8 cellular contexts compared by ENCODE assay signal in genomic region chr21:25790122-25790951, GRCh38. TPM values are rescaled to one million over a fixed set of nuclear protein-coding genes. Genes with fewer than 3 reads are reported as not detected.
DNase-seq lines count a peak whose midpoint lies in the region; ATAC-seq and TF ChIP-seq lines count a peak whose summit lies in the region.

No MANE protein-coding gene starts in this region.

- TF ChIP-seq CTCF in AG09309 (IDR thresholded peaks at IDR 0.05; ENCODE audit: control insufficient read depth, insufficient read depth, low read depth, low read length, missing control alignments) (peak; percentile 42), GM12865 (IDR thresholded peaks at IDR 0.05; ENCODE audit: insufficient read depth, low read depth, low read length, missing control alignments) (peak; percentile 31), left ventricle myocardium inferior (IDR thresholded peaks at IDR 0.05; ENCODE audit: borderline replicate concordance) (peak; percentile 57)

- no peak overlapping the region for H3K9ac ChIP-seq in rectal smooth muscle tissue (ENCODE audit: low read length)

- H3K4me3 ChIP-seq in AG09309 (ENCODE audit: control insufficient read depth, low read depth, low read length) (peak overlapping the region; percentile 15), GM12865 (ENCODE audit: low read depth, low read length) (peak overlapping the region; percentile 56), left ventricle myocardium inferior (peak overlapping the region; percentile 58), rectal smooth muscle tissue (ENCODE audit: low read length) (peak overlapping the region; percentile 73)

- peak overlapping the region; percentile 33 for H3K27ac ChIP-seq in left ventricle myocardium inferior (replicated peaks)
- H3K27ac ChIP-seq in rectal smooth muscle tissue (ENCODE audit: low read depth, low read length) = peak overlapping the region; percentile 67

- H3K4me3 Mint-ChIP-seq in activated naive CD8-positive, alpha-beta T cell treated with anti-CD3 and anti-CD28 coated beads, Interleukin-2, amount 10 ng/mL, durations not matched to agents 7 days and 5 days = peak overlapping the region; percentile 55

- ATAC-seq in HG02885 (IDR thresholded peaks at IDR 0.05; ENCODE audit: poor library complexity, unreplicated experiment) = peak; percentile 65
- peak; percentile 36 for ATAC-seq in activated naive CD8-positive, alpha-beta T cell treated with anti-CD3 and anti-CD28 coated beads, Interleukin-2, amount 10 ng/mL, durations not matched to agents 7 days and 5 days (ENCODE audit: low read depth)

- peaks cover 20% of the 10 kb centered on the region for H3K27me3 Mint-ChIP-seq in activated naive CD8-positive, alpha-beta T cell treated with anti-CD3 and anti-CD28 coated beads, Interleukin-2, amount 10 ng/mL, durations not matched to agents 7 days and 5 days

- no peak overlapping the region for H3K27ac Mint-ChIP-seq in activated naive CD8-positive, alpha-beta T cell treated with anti-CD3 and anti-CD28 coated beads, Interleukin-2, amount 10 ng/mL, durations not matched to agents 7 days and 5 days

- POLR2A ChIA-PET in activated naive CD8-positive, alpha-beta T cell treated with anti-CD3 and anti-CD28 coated beads, Interleukin-2, amount 10 ng/mL, durations not matched to agents 7 days and 5 days (lab: Charles Lee) = no interaction called here

- intact Hi-C loops in left ventricle myocardium inferior (cut with micrococcal nuclease) = no loop called here

- H3K36me3 Mint-ChIP-seq in activated naive CD8-positive, alpha-beta T cell treated with anti-CD3 and anti-CD28 coated beads, Interleukin-2, amount 10 ng/mL, durations not matched to agents 7 days and 5 days = no peaks in the 10 kb centered on the region

- TF ChIP-seq POLR2A in erythroblast (IDR thresholded peaks at IDR 0.05; ENCODE audit: low read length) = no peak

- peak; percentile 7 for DNase-seq in AG09309 (ENCODE audit: low read depth)
- DNase-seq in GM12865 (ENCODE audit: low read depth) = peak; percentile 42
- peak; percentile 64 to 80 for DNase-seq in NCI-H524 (lab: John Stamatoyannopoulos, UW)
- DNase-seq in activated naive CD8-positive, alpha-beta T cell treated with anti-CD3 and anti-CD28 coated beads, Interleukin-2, amount 10 ng/mL, durations not matched to agents 7 days and 5 days = no peak
- DNase-seq in left ventricle myocardium inferior = no peak
- DNase-seq in erythroblast (lab: John Stamatoyannopoulos, UW) = no peak

- H3K27me3 ChIP-seq in left ventricle myocardium inferior (ENCODE audit: low read depth) (peaks cover 15% of the 10 kb centered on the region), rectal smooth muscle tissue (ENCODE audit: control insufficient read depth, insufficient read depth, low read length) (no peaks in the 10 kb centered on the region)

- no peaks in the 10 kb centered on the region for H3K9me3 Mint-ChIP-seq in activated naive CD8-positive, alpha-beta T cell treated with anti-CD3 and anti-CD28 coated beads, Interleukin-2, amount 10 ng/mL, durations not matched to agents 7 days and 5 days

- H3K4me1 Mint-ChIP-seq in activated naive CD8-positive, alpha-beta T cell treated with anti-CD3 and anti-CD28 coated beads, Interleukin-2, amount 10 ng/mL, durations not matched to agents 7 days and 5 days = peaks cover 6% of the 10 kb centered on the region

- H3K4me1 ChIP-seq in left ventricle myocardium inferior (peaks cover 10% of the 10 kb centered on the region), rectal smooth muscle tissue (ENCODE audit: control insufficient read depth, insufficient read depth, low read length) (peaks cover 10% of the 10 kb centered on the region)

- H3K9me3 ChIP-seq in left ventricle myocardium inferior (replicated peaks) = no peaks in the 10 kb centered on the region

- H3K36me3 ChIP-seq in left ventricle myocardium inferior (no peaks in the 10 kb centered on the region), rectal smooth muscle tissue (ENCODE audit: control insufficient read depth, insufficient read depth, low read length) (no peaks in the 10 kb centered on the region)

RNA-seq across cellular contexts. Expression of gene GABPA, which starts 55.6 kb away (rescaled TPM):
- total RNA-seq in activated naive CD8-positive, alpha-beta T cell treated with anti-CD3 and anti-CD28 coated beads, Interleukin-2, amount 10 ng/mL, durations not matched to agents 7 days and 5 days = 10 to 100 TPM; 25.3 to 27.4 TPM
- 15.5 TPM for total RNA-seq in left ventricle myocardium inferior

RNA-seq across cellular contexts. Expression of gene ATP5PF, which starts 55.6 kb away (rescaled TPM):
- 100 to 1,000 TPM; 106 to 110 TPM for total RNA-seq in activated naive CD8-positive, alpha-beta T cell treated with anti-CD3 and anti-CD28 coated beads, Interleukin-2, amount 10 ng/mL, durations not matched to agents 7 days and 5 days
- 819 TPM for total RNA-seq in left ventricle myocardium inferior

Comparison
In these comparisons a context has a peak if more than half of its experiments do, and no peak if none do; other contexts are left out.
1. DNase-seq: peak in AG09309 (single experiment), GM12865 (single experiment) and NCI-H524 (2 of 2); none in activated naive CD8-positive, alpha-beta T cell treated with anti-CD3 and anti-CD28 coated beads, Interleukin-2, amount 10 ng/mL, durations not matched to agents 7 days and 5 days (single experiment), left ventricle myocardium inferior (single experiment) and erythroblast (0 of 2).
2. H3K4me3 ChIP-seq: peak in every context shown above with its lines; median percentile 73 in rectal smooth muscle tissue; 58 in left ventricle myocardium inferior; 56 in GM12865; 15 in AG09309.
3. Peak in every context shown above with its lines, with median percentiles within 50 percentile points of each other: CTCF ChIP-seq.